In the genomic region with DNA sequence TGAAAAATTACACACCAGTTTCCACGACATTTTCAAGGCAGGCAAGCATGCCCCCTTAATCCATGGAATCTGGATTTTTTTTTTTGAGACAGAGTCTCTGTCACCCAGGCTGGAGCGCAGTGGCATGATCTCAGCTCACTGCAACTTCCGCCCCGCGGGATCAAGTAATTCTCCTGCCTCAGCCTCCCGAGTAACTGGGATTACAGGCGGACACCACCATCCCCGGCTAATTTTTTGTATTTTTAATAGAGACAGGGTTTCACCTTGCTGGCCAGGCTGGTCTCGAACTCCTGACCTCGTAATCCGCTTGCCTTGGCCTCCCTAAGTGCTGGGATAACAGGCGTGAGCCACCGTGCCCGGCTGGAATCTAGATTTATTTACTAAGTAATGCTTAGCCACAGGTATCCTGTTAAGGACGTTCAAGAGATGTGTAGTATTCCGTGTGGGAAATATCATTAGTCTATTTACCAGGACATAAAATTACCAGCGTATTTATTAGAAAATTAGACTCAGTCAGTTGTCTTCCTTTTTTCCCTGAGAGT, we compare ENCODE assay signal across 13 cellular contexts. TPM values are rescaled to one million over a fixed set of nuclear protein-coding genes. Genes with fewer than 3 reads are reported as not detected.
DNase-seq lines count a peak whose midpoint lies in the region; ATAC-seq, FAIRE-seq and TF ChIP-seq lines count a peak whose summit lies in the region.
"Had no signal": no experiment of that assay in that cellular context is flagged by ENCODE, and none has a peak within 500 bp of the region (broad histone marks: within the 10 kb centered on the region; RNA-seq: fewer than 3 reads in every experiment).

No MANE protein-coding gene starts in this region.

- H3K27ac Mint-ChIP-seq in activated CD8-positive, alpha-beta T cell treated with anti-CD3 and anti-CD28 coated beads, Interleukin-2, amount 10 ng/mL, durations not matched to agents 7 days and 5 days = peak overlapping the region; percentile 85

- H3K36me3 Mint-ChIP-seq in activated CD8-positive, alpha-beta T cell treated with anti-CD3 and anti-CD28 coated beads, Interleukin-2, amount 10 ng/mL, durations not matched to agents 7 days and 5 days (ENCODE audit: low read depth) = peaks cover 73% of the 10 kb centered on the region

- H3K4me3 ChIP-seq in heart right ventricle = peak overlapping the region; percentile 11 to 65 (median 49)
- H3K4me3 ChIP-seq in muscle layer of duodenum (ENCODE audit: low read depth in 1 of 2, low read length in 2 of 2) = peak overlapping the region; percentile 58 to 84
- peak overlapping the region; percentile 53 for H3K4me3 ChIP-seq in upper lobe of right lung
- H3K4me3 ChIP-seq: cardiac muscle cell had no signal

- H3K27me3 Mint-ChIP-seq in activated CD8-positive, alpha-beta T cell treated with anti-CD3 and anti-CD28 coated beads, Interleukin-2, amount 10 ng/mL, durations not matched to agents 7 days and 5 days (ENCODE audit: low read depth) = no peaks in the 10 kb centered on the region

- intact Hi-C loops in heart right ventricle (cut with DNase I) = loop anchor here in 2 of 10 donors (2.0 to 5.0 kb wide), 2 partner anchors 33 to 35 kb away; no protein-coding TSS in a partner anchor
- intact Hi-C loops in Right ventricle myocardium inferior (cut with DNase I) = no loop called here
- intact Hi-C loops in upper lobe of right lung (cut with DNase I) = no loop called here
- intact Hi-C loops in head of caudate nucleus (cut with DNase I) = no loop called here

- peak overlapping the region in 8 of 10 donors; percentile 28 to 88 (median 74) for H3K27ac ChIP-seq in heart right ventricle
- no peak overlapping the region for H3K27ac ChIP-seq in muscle layer of duodenum (ENCODE audit: low read length)
- H3K27ac ChIP-seq in upper lobe of right lung = no peak overlapping the region
- H3K27ac ChIP-seq: BLaER1 treated with 17β-estradiol and CSF1 and Interleukin-3, amounts not matched to agents 10 nM and 100 nM; cardiac muscle cell had no signal

- no peak for FAIRE-seq in D721Med (lab: Jason Lieb, UNC)

- 73 to 75% methylated on average over 17 of the region's 17 CpGs for WGBS in heart right ventricle, 2 donors

- CTCF ChIA-PET in activated CD8-positive, alpha-beta T cell treated with anti-CD3 and anti-CD28 coated beads, Interleukin-2, amount 10 ng/mL, durations not matched to agents 7 days and 5 days (lab: Charles Lee) = no interaction called here

- H3K36me3 ChIP-seq in heart right ventricle (peaks cover 0 to 33% (median 5%) of the 10 kb centered on the region in 9 donors), muscle layer of duodenum (ENCODE audit: control insufficient read depth in 1 of 2, insufficient read depth in 2 of 2, low read length in 2 of 2) (peaks cover 0 to 9% of the 10 kb centered on the region in 2 donors), upper lobe of right lung (peaks cover 27% of the 10 kb centered on the region)
- H3K36me3 ChIP-seq: cardiac muscle cell had no signal

- no peak for DNase-seq in heart right ventricle
- DNase-seq in Right ventricle myocardium inferior (ENCODE audit: missing footprints) = no peak
- no peak for DNase-seq in activated CD8-positive, alpha-beta T cell treated with anti-CD3 and anti-CD28 coated beads, Interleukin-2, amount 10 ng/mL, durations not matched to agents 7 days and 5 days
- no peak for DNase-seq in upper lobe of right lung
- no peak for DNase-seq in D721Med (ENCODE audit: insufficient read length, low spot score)
- no peak for DNase-seq in head of caudate nucleus
- DNase-seq: kidney; NCI-H1930; stimulated activated CD4-positive, alpha-beta T cell treated with anti-CD3 and anti-CD28 coated beads, Interleukin-2, amount 100 ng/mL, for 48 hours had no signal

- peaks cover 5% of the 10 kb centered on the region for H3K9me3 Mint-ChIP-seq in activated CD8-positive, alpha-beta T cell treated with anti-CD3 and anti-CD28 coated beads, Interleukin-2, amount 10 ng/mL, durations not matched to agents 7 days and 5 days (ENCODE audit: insufficient read depth)

- H3K4me3 Mint-ChIP-seq in activated CD8-positive, alpha-beta T cell treated with anti-CD3 and anti-CD28 coated beads, Interleukin-2, amount 10 ng/mL, durations not matched to agents 7 days and 5 days = peak overlapping the region; percentile 94

- POLR2A ChIA-PET in activated CD8-positive, alpha-beta T cell treated with anti-CD3 and anti-CD28 coated beads, Interleukin-2, amount 10 ng/mL, durations not matched to agents 7 days and 5 days (lab: Charles Lee) = interaction anchor here (0.6 to 2.3 kb wide), 3 partner anchors 29 to 32 kb away, joined by 4 to 21 read pairs (median 18); a partner anchor contains a TSS

- H3K4me1 Mint-ChIP-seq in activated CD8-positive, alpha-beta T cell treated with anti-CD3 and anti-CD28 coated beads, Interleukin-2, amount 10 ng/mL, durations not matched to agents 7 days and 5 days (ENCODE audit: low read depth) = peaks cover 52% of the 10 kb centered on the region

- no peak for ATAC-seq in heart right ventricle
- no peak for ATAC-seq in Right ventricle myocardium inferior
- no peak for ATAC-seq in activated CD8-positive, alpha-beta T cell treated with anti-CD3 and anti-CD28 coated beads, Interleukin-2, amount 10 ng/mL, durations not matched to agents 7 days and 5 days
- no peak for ATAC-seq in upper lobe of right lung
- no peak for ATAC-seq in GM18520 (IDR thresholded peaks at IDR 0.05; ENCODE audit: unreplicated experiment)

- no peaks in the 10 kb centered on the region for H3K27me3 ChIP-seq in heart right ventricle
- H3K27me3 ChIP-seq in muscle layer of duodenum (ENCODE audit: low read depth, low read length) = no peaks in the 10 kb centered on the region
- H3K27me3 ChIP-seq in upper lobe of right lung = no peaks in the 10 kb centered on the region
- H3K27me3 ChIP-seq: BLaER1 treated with 17β-estradiol and CSF1 and Interleukin-3, amounts not matched to agents 10 nM and 100 nM; cardiac muscle cell had no signal

- TF ChIP-seq CTCF in heart right ventricle (IDR thresholded peaks at IDR 0.05) (no peak), upper lobe of right lung (IDR thresholded peaks at IDR 0.05) (no peak), D721Med (IDR thresholded peaks at IDR 0.05; ENCODE audit: insufficient read depth, missing control alignments) (no peak)

- H3K9me3 ChIP-seq in heart right ventricle (peaks cover 0 to 16% (median 0%) of the 10 kb centered on the region in 11 donors), muscle layer of duodenum (ENCODE audit: control insufficient read depth in 1 of 2, low read length in 2 of 2) (no peaks in the 10 kb centered on the region), upper lobe of right lung (no peaks in the 10 kb centered on the region)

- H3K4me1 ChIP-seq in heart right ventricle = peaks cover 0 to 46% (median 15%) of the 10 kb centered on the region in 9 donors
- H3K4me1 ChIP-seq in muscle layer of duodenum (ENCODE audit: control insufficient read depth in 1 of 2, insufficient read depth in 2 of 2, low read length in 2 of 2) = peaks cover 13 to 15% of the 10 kb centered on the region in 2 donors
- H3K4me1 ChIP-seq in upper lobe of right lung = peaks cover 12% of the 10 kb centered on the region

RNA-seq across cellular contexts. Expression of a gene that starts 2.5 kb away (rescaled TPM):
- total RNA-seq in heart right ventricle (10 to 100 TPM in 6 of 10 donors, 1 to 10 TPM in 4; 6.4 to 23.7 (median 11.6) TPM), Right ventricle myocardium inferior (10.4 TPM), upper lobe of right lung (63.2 TPM)
- 10 to 100 TPM; 11.2 to 71.5 TPM for polyA plus RNA-seq in heart right ventricle
- total RNA-seq in activated CD8-positive, alpha-beta T cell treated with anti-CD3 and anti-CD28 coated beads, Interleukin-2, amount 10 ng/mL, durations not matched to agents 7 days and 5 days = 100 to 1,000 TPM; 158 to 165 TPM
- total RNA-seq: cardiac muscle cell had no signal
- polyA plus RNA-seq: cardiac muscle cell had no signal

RNA-seq across cellular contexts. Expression of a gene that starts 31.8 kb away (rescaled TPM):
- 10 to 100 TPM in 6 of 10 donors, 1 to 10 TPM in 4; 8.1 to 47.7 (median 13.6) TPM for total RNA-seq in heart right ventricle
- 1 to 10 TPM; 3.0 to 7.6 TPM for polyA plus RNA-seq in heart right ventricle
- total RNA-seq in Right ventricle myocardium inferior = 3.6 TPM
- total RNA-seq in activated CD8-positive, alpha-beta T cell treated with anti-CD3 and anti-CD28 coated beads, Interleukin-2, amount 10 ng/mL, durations not matched to agents 7 days and 5 days = 100 to 1,000 TPM; 181 to 191 TPM
- 30.0 TPM for total RNA-seq in upper lobe of right lung
- polyA plus RNA-seq: cardiac muscle cell had no signal

Comparison
In these comparisons a context has a peak if more than half of its experiments do, and no peak if none do; other contexts are left out.
1. H3K27ac ChIP-seq: peak in heart right ventricle (8 of 10); none in muscle layer of duodenum (single experiment) and upper lobe of right lung (single experiment).
2. Peak in every context shown above with its lines, with median percentiles within 50 percentile points of each other: H3K4me3 ChIP-seq.